In genomic region chr22:42074846-42075245, GRCh38 we compare ENCODE assay signal across 8 cellular contexts. TPM values are rescaled to one million over a fixed set of nuclear protein-coding genes. Genes with fewer than 3 reads are reported as not detected.
DNase-seq lines count a peak whose midpoint lies in the region; ATAC-seq and TF ChIP-seq lines count a peak whose summit lies in the region.

No MANE protein-coding gene starts in this region.

- peak overlapping the region; percentile 96 for H3K4me2 ChIP-seq in GM23248 (ENCODE audit: unreplicated experiment)
- peak overlapping the region; percentile 84 for H3K4me2 ChIP-seq in smooth muscle cell

- intact Hi-C loops in adrenal gland (cut with DNase I): loop anchor here in 1 of 2 donors (5.0 kb wide), 1 partner anchor 388 kb away; the partner anchor contains the start of gene SNU13

- H3K4me3 ChIP-seq in GM23248 (peak overlapping the region; percentile 77), adrenal gland (peak overlapping the region in 2 of 4 donors; percentile 38 to 74), iPS-20b (ENCODE audit: low read length) (peak overlapping the region; percentile 61; the same call in 1 of the 2 replicates), smooth muscle cell (peak overlapping the region; percentile 50)

- no peak for TF ChIP-seq POLR2A in adrenal gland (IDR thresholded peaks at IDR 0.05)

- H3K9me3 ChIP-seq in GM23248 (ENCODE audit: low read depth) (no peaks in the 10 kb centered on the region), adrenal gland (replicated peaks in 1 of 3) (no peaks in the 10 kb centered on the region), iPS-20b (ENCODE audit: insufficient read depth, low read depth, low read length) (no peaks in the 10 kb centered on the region), smooth muscle cell (replicated peaks; ENCODE audit: low read depth) (no peaks in the 10 kb centered on the region)

- H3K4me1 ChIP-seq in GM23248 (ENCODE audit: insufficient read depth) (peaks cover 33% of the 10 kb centered on the region), adrenal gland (replicated peaks in 1 of 2) (peaks cover 11 to 34% of the 10 kb centered on the region in 2 donors), iPS-20b (ENCODE audit: insufficient read depth, low read length) (peaks cover 15% of the 10 kb centered on the region; the same call in 1 of the 2 replicates), smooth muscle cell (ENCODE audit: low read depth) (peaks cover 18% of the 10 kb centered on the region)

- H3K36me3 ChIP-seq in GM23248 (ENCODE audit: low read depth): no peaks in the 10 kb centered on the region
- no peaks in the 10 kb centered on the region for H3K36me3 ChIP-seq in adrenal gland (replicated peaks in 1 of 2)
- H3K36me3 ChIP-seq in iPS-20b (ENCODE audit: insufficient read depth, low read depth, low read length): no peaks in the 10 kb centered on the region
- H3K36me3 ChIP-seq in smooth muscle cell (ENCODE audit: low read depth): no peaks in the 10 kb centered on the region

- H3K79me2 ChIP-seq in GM23248 (ENCODE audit: insufficient read depth) (peaks cover 36% of the 10 kb centered on the region), smooth muscle cell (ENCODE audit: low read depth) (no peaks in the 10 kb centered on the region)

- no peaks in the 10 kb centered on the region for H3K9me2 ChIP-seq in GM23248 (ENCODE audit: insufficient read depth)

- WGBS in GM23248 (ENCODE audit: low coverage in 1 of 2, low lambda C conversion rate in 2 of 2, missing lambda C conversion rate in 2 of 2), 2 experiments: 18 to 22% methylated on average over 6 of the region's 6 CpGs
- 69 to 85% (median 76%) methylated on average over 6 of the region's 6 CpGs for WGBS in adrenal gland, 4 donors
- 88% methylated on average over 6 of the region's 6 CpGs for WGBS in smooth muscle cell (ENCODE audit: low lambda C conversion rate)

- H3K9ac ChIP-seq in GM23248 (peak overlapping the region; percentile 99), iPS-20b (ENCODE audit: low read depth, low read length) (no peak overlapping the region), smooth muscle cell (ENCODE audit: low read depth) (peak overlapping the region; percentile 82)

- DNase-seq in GM23248 (no peak), adrenal gland (peak in 2 of 7 donors; percentile 24 to 48), smooth muscle cell (lab: John Stamatoyannopoulos, UW; ENCODE audit: unreplicated experiment) (no peak), NCI-H2196 treated with DMSO at 0.1 percent for 48 hours (lab: John Stamatoyannopoulos, UW; ENCODE audit: unreplicated experiment) (no peak), AG08396 (ENCODE audit: low spot score) (no peak)
- no peak for DNase-seq in stimulated activated CD4-positive, alpha-beta T cell treated with anti-CD3 and anti-CD28 coated beads, Interleukin-15, amount 100 ng/mL, for 24 hours

- H2AFZ ChIP-seq in GM23248 (peak overlapping the region; percentile 79), smooth muscle cell (ENCODE audit: low read depth) (no peak overlapping the region)

- H3K27ac ChIP-seq in GM23248: peak overlapping the region; percentile 75
- peak overlapping the region in 4 of 5 donors; percentile 55 to 83 (median 62) for H3K27ac ChIP-seq in adrenal gland
- H3K27ac ChIP-seq in iPS-20b (ENCODE audit: low read length): no peak overlapping the region
- peak overlapping the region; percentile 77 for H3K27ac ChIP-seq in smooth muscle cell (ENCODE audit: low read depth)

- H3K27me3 ChIP-seq in GM23248 (replicated peaks; ENCODE audit: insufficient read depth) (no peaks in the 10 kb centered on the region), adrenal gland (no peaks in the 10 kb centered on the region), iPS-20b (ENCODE audit: insufficient read depth, low read length) (peaks cover 12% of the 10 kb centered on the region), smooth muscle cell (ENCODE audit: low read depth) (no peaks in the 10 kb centered on the region)

- H3F3A ChIP-seq in GM23248 (ENCODE audit: insufficient read depth) (peaks cover 35% of the 10 kb centered on the region), smooth muscle cell (ENCODE audit: low read depth) (peaks cover 6% of the 10 kb centered on the region)

- ATAC-seq in HG03571 (IDR thresholded peaks at IDR 0.05; ENCODE audit: unreplicated experiment): no peak

- H4K20me1 ChIP-seq in GM23248 (ENCODE audit: insufficient read depth) (no peaks in the 10 kb centered on the region), smooth muscle cell (ENCODE audit: low read depth) (no peaks in the 10 kb centered on the region)

- no peak for TF ChIP-seq CTCF in adrenal gland (IDR thresholded peaks at IDR 0.05)
- TF ChIP-seq CTCF in smooth muscle cell (IDR thresholded peaks at IDR 0.05; ENCODE audit: borderline replicate concordance, insufficient read depth, poor library complexity, severe bottlenecking): no peak

- in situ Hi-C loops in GM23248 (cut with MboI): no loop called here

RNA-seq across cellular contexts. Expression of gene PHETA2, which starts 0.8 kb away (rescaled TPM):
- 36.7 and 38.6 TPM in 2 replicates for total RNA-seq in GM23248 (2014; rRNA removed; shearing (Covaris generic))
- 29.9 and 33.4 TPM in 2 replicates for polyA plus RNA-seq in GM23248 (2016; fragmentation: Nextera tagmentation; extraction: Ambion mirVana)
- 10 to 100 TPM in 2 of 8 donors, 1 to 10 TPM in 6; 4.3 to 14.3 (median 7.1) TPM for total RNA-seq in adrenal gland
- polyA plus RNA-seq in adrenal gland: 1 to 10 TPM; 2.5 to 7.7 (median 6.3) TPM
- total RNA-seq in smooth muscle cell: 6.7 and 10.8 TPM in 2 replicates
- polyA plus RNA-seq in smooth muscle cell: 12.1 and 15.9 TPM in 2 replicates

RNA-seq across cellular contexts. Expression of gene NAGA, which starts 4.2 kb away (rescaled TPM):
- 40.4 and 41.0 TPM in 2 replicates for total RNA-seq in GM23248 (2014; rRNA removed; shearing (Covaris generic))
- polyA plus RNA-seq in GM23248 (2016; fragmentation: Nextera tagmentation; extraction: Ambion mirVana) (25.9 and 26.4 TPM in 2 replicates), adrenal gland (10 to 100 TPM in 2 of 3 donors, 1 to 10 TPM in 1; 7.4 to 18.1 (median 10.7) TPM), smooth muscle cell (35.6 and 36.1 TPM in 2 replicates)
- total RNA-seq in adrenal gland (10 to 100 TPM; 17.5 to 54.0 (median 30.7) TPM), smooth muscle cell (33.8 and 35.0 TPM in 2 replicates)

RNA-seq across cellular contexts. Expression of gene SMDT1, which starts 4.7 kb away (rescaled TPM):
- 3.5 and 4.7 TPM in 2 replicates for total RNA-seq in GM23248 (2014; rRNA removed; shearing (Covaris generic))
- polyA plus RNA-seq in GM23248 (2016; fragmentation: Nextera tagmentation; extraction: Ambion mirVana) (73.6 and 77.0 TPM in 2 replicates), adrenal gland (100 to 1,000 TPM in 1 of 3 donors, 10 to 100 TPM in 2; 57.6 to 151 (median 67.4) TPM), smooth muscle cell (57.9 and 78.0 TPM in 2 replicates)
- total RNA-seq in adrenal gland (100 to 1,000 TPM in 4 of 8 donors, 10 to 100 TPM in 3, 1 to 10 TPM in 1; 4.3 to 147 (median 75.5) TPM), smooth muscle cell (4.4 and 6.5 TPM in 2 replicates)

RNA-seq across cellular contexts. Expression of gene NDUFA6, which starts 15.7 kb away (rescaled TPM):
- 56.3 and 63.2 TPM in 2 replicates for total RNA-seq in GM23248 (2014; rRNA removed; shearing (Covaris generic))
- polyA plus RNA-seq in GM23248 (2016; fragmentation: Nextera tagmentation; extraction: Ambion mirVana) (180 TPM in 2 replicates), adrenal gland (100 to 1,000 TPM; 120 to 372 (median 150) TPM), smooth muscle cell (264 and 284 TPM in 2 replicates)
- total RNA-seq in adrenal gland (100 to 1,000 TPM in 1 of 8 donors, 10 to 100 TPM in 7; 57.0 to 143 (median 75.0) TPM), smooth muscle cell (103 and 114 TPM in 2 replicates)

RNA-seq across cellular contexts. Expression of gene CYP2D6, which starts 55.8 kb away (rescaled TPM):
- 0.13 TPM in 1 of 2 replicates, not detected in the other for total RNA-seq in GM23248 (2014; rRNA removed; shearing (Covaris generic))
- polyA plus RNA-seq in GM23248 (2016; fragmentation: Nextera tagmentation; extraction: Ambion mirVana) (0.15 and 0.16 TPM in 2 replicates), adrenal gland (10 to 100 TPM in 1 of 3 donors, 1 to 10 TPM in 1, under 1 TPM in 1; 0.20 to 16.2 (median 3.3) TPM), smooth muscle cell (0.41 and 0.70 TPM in 2 replicates)
- total RNA-seq in adrenal gland (under 1 TPM in 5 of 8 donors, not detected in 3; 0.35 to 0.81 (median 0.54) TPM), smooth muscle cell (0.63 and 0.99 TPM in 2 replicates)
